10 cellular contexts compared by ENCODE assay signal in the genomic region with DNA sequence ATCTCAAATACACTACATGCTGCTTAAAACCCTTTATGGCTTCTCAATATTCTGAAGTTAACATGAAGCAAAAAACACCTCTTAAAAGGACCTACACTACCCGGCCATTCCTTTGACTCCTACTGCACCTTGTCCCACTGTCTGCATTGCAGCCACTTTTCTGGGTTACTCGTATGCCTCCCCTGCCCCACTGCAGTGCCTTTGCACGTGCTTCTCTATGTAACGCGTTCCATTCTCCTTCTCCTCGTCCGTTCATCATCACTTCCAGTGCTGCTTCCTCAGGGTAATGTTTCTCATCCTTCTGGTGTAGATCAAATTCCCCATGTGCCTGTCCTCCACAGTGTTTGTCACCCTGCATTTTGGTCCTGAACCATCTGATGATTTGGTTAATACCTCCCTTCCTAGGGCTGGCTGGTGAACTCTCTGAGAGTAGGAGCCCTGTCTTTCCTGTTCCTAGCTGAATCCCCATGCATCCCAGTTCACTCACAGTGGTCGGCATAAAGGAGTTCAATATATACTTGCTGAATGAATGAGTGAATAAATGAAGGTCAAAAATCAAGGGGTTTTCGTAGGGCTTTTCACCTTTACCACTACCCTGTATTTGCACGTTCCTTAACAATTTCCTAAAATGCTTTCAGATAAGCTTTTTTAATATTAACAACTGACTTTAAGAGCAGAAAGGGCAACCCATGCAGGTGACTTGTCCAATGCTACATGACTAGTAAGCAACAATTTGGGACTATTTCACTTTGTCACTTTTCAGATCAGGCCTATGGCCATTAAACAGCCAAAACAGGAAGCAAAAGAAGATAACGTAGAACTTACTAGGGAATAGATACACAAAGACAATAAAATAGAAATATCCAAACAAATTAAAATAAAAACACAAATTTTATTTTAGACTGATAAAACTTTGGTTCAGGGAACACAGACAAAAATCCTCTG. TPM values are rescaled to one million over a fixed set of nuclear protein-coding genes. Genes with fewer than 3 reads are reported as not detected.
DNase-seq lines count a peak whose midpoint lies in the region; ATAC-seq and TF ChIP-seq lines count a peak whose summit lies in the region.
"Had no signal": no experiment of that assay in that cellular context is flagged by ENCODE, and none has a peak within 500 bp of the region (broad histone marks: within the 10 kb centered on the region; RNA-seq: fewer than 3 reads in every experiment).

No MANE protein-coding gene starts in this region.

- H3K36me3 ChIP-seq in BLaER1 (no peaks in the 10 kb centered on the region), Karpas-422 (ENCODE audit: insufficient read depth, low read length) (no peaks in the 10 kb centered on the region), WERI-Rb-1 (peaks cover 16% of the 10 kb centered on the region), muscle layer of duodenum (ENCODE audit: control insufficient read depth in 1 of 2, insufficient read depth in 2 of 2, low read length in 2 of 2) (peaks cover 0 to 4% of the 10 kb centered on the region in 2 donors)

- peak; percentile 54 for DNase-seq in Karpas-422
- no peak for DNase-seq in WERI-Rb-1
- DNase-seq in NCI-H748 treated with DMSO at 0.1 percent for 48 hours (lab: John Stamatoyannopoulos, UW) = no peak
- no peak for DNase-seq in GM19238 (ENCODE audit: insufficient read length, low spot score)
- no peak for DNase-seq in stimulated activated effector memory CD8-positive, alpha-beta T cell treated with anti-CD3 and anti-CD28 coated beads, Interleukin-12 subunit alpha, Interleukin-12 subunit beta, amount 100 ng/mL, for 72 hours (ENCODE audit: low spot score in 2 of 2)
- DNase-seq: stimulated activated CD4-positive, alpha-beta T cell treated with anti-CD3 and anti-CD28 coated beads, Interleukin-1b, Interleukin-23, amount 100 ng/mL, for 48 hours; T-helper 9 cell had no signal

- H3K27ac Mint-ChIP-seq in stimulated activated effector memory CD8-positive, alpha-beta T cell treated with anti-CD3 and anti-CD28 coated beads, Interleukin-12 subunit alpha, Interleukin-12 subunit beta, amount 100 ng/mL, for 72 hours = no peak overlapping the region

- H4K20me1 ChIP-seq in BLaER1 = peaks cover 25% of the 10 kb centered on the region
- H4K20me1 ChIP-seq in Karpas-422 (ENCODE audit: insufficient read depth, low read depth, low read length) = peaks cover 16% of the 10 kb centered on the region

- H3K4me3 Mint-ChIP-seq in stimulated activated effector memory CD8-positive, alpha-beta T cell treated with anti-CD3 and anti-CD28 coated beads, Interleukin-12 subunit alpha, Interleukin-12 subunit beta, amount 100 ng/mL, for 72 hours = no peak overlapping the region

- H3K9me3 Mint-ChIP-seq in stimulated activated effector memory CD8-positive, alpha-beta T cell treated with anti-CD3 and anti-CD28 coated beads, Interleukin-12 subunit alpha, Interleukin-12 subunit beta, amount 100 ng/mL, for 72 hours = no peaks in the 10 kb centered on the region

- H3K9ac ChIP-seq in BLaER1 (peak overlapping the region; percentile 99), Karpas-422 (ENCODE audit: low read length) (peak overlapping the region; percentile 91; the same call in 1 of the 2 replicates)

- TF ChIP-seq CTCF in WERI-Rb-1 (IDR thresholded peaks at IDR 0.05; ENCODE audit: low read depth, low read length) = no peak

- no peaks in the 10 kb centered on the region for H3K4me1 Mint-ChIP-seq in stimulated activated effector memory CD8-positive, alpha-beta T cell treated with anti-CD3 and anti-CD28 coated beads, Interleukin-12 subunit alpha, Interleukin-12 subunit beta, amount 100 ng/mL, for 72 hours

- H3K27ac ChIP-seq in BLaER1 (peak overlapping the region; percentile 99), Karpas-422 (ENCODE audit: low read length) (no peak overlapping the region), WERI-Rb-1 (peak overlapping the region; percentile 100; the same call in 1 of the 2 replicates), muscle layer of duodenum (ENCODE audit: low read length) (no peak overlapping the region)

- H3K27me3 ChIP-seq in BLaER1 (no peaks in the 10 kb centered on the region), Karpas-422 (ENCODE audit: low read length) (0 out of 2 replicates have a peak, but pooled peaks cover 3% of the 10 kb centered on the region), WERI-Rb-1 (ENCODE audit: insufficient read depth, low read depth, severe bottlenecking) (no peaks in the 10 kb centered on the region), muscle layer of duodenum (ENCODE audit: low read depth, low read length) (no peaks in the 10 kb centered on the region)

- H2AFZ ChIP-seq in Karpas-422 (ENCODE audit: low read length) = no peak overlapping the region

- H3K4me2 ChIP-seq in BLaER1 (peak overlapping the region; percentile 81), Karpas-422 (ENCODE audit: low read depth, low read length, poor library complexity, severe bottlenecking) (peak overlapping the region; percentile 89)

- peaks cover 23% of the 10 kb centered on the region for H3K79me2 ChIP-seq in Karpas-422 (ENCODE audit: low read length)

- H3K36me3 Mint-ChIP-seq in stimulated activated effector memory CD8-positive, alpha-beta T cell treated with anti-CD3 and anti-CD28 coated beads, Interleukin-12 subunit alpha, Interleukin-12 subunit beta, amount 100 ng/mL, for 72 hours = peaks cover 21% of the 10 kb centered on the region

- H3K4me3 ChIP-seq in BLaER1 (peak overlapping the region; percentile 98), Karpas-422 (ENCODE audit: low read length) (peak overlapping the region; percentile 88), WERI-Rb-1 (ENCODE audit: low read depth, low read length) (peak overlapping the region; percentile 98; the same call in 1 of the 2 replicates), muscle layer of duodenum (ENCODE audit: low read depth in 1 of 2, low read length in 2 of 2) (peak overlapping the region; percentile 93 to 97)

- H3K9me3 ChIP-seq in BLaER1 = no peaks in the 10 kb centered on the region; the same call in 1 of the 2 replicates
- no peaks in the 10 kb centered on the region for H3K9me3 ChIP-seq in Karpas-422 (ENCODE audit: low read length)
- no peaks in the 10 kb centered on the region for H3K9me3 ChIP-seq in WERI-Rb-1 (ENCODE audit: severe bottlenecking)
- no peaks in the 10 kb centered on the region for H3K9me3 ChIP-seq in muscle layer of duodenum (ENCODE audit: control insufficient read depth in 1 of 2, low read length in 2 of 2)

- H3K4me1 ChIP-seq in BLaER1 = peaks cover 18% of the 10 kb centered on the region
- peaks cover 24% of the 10 kb centered on the region for H3K4me1 ChIP-seq in Karpas-422 (ENCODE audit: low read length)
- peaks cover 19 to 21% of the 10 kb centered on the region in 2 donors for H3K4me1 ChIP-seq in muscle layer of duodenum (ENCODE audit: control insufficient read depth in 1 of 2, insufficient read depth in 2 of 2, low read length in 2 of 2)

- no peaks in the 10 kb centered on the region for H3K9me2 ChIP-seq in Karpas-422 (replicated peaks; ENCODE audit: insufficient read depth, low read length)

- no peak for ATAC-seq in stimulated activated effector memory CD8-positive, alpha-beta T cell treated with anti-CD3 and anti-CD28 coated beads, Interleukin-12 subunit alpha, Interleukin-12 subunit beta, amount 100 ng/mL, for 72 hours
- ATAC-seq in HG02884 (IDR thresholded peaks at IDR 0.05; ENCODE audit: unreplicated experiment) = no peak

RNA-seq across cellular contexts. Expression of gene STT3B, which starts 2.4 kb away (rescaled TPM):
- total RNA-seq in Karpas-422 (2014; rRNA removed; shearing (Covaris generic); ENCODE audit: low replicate concordance) = 124 and 198 TPM in 2 replicates

Comparison
In these comparisons a context has a peak if more than half of its experiments do, and no peak if none do; other contexts are left out.
1. H3K27ac ChIP-seq: peak in BLaER1 (single experiment) and WERI-Rb-1 (single experiment); none in Karpas-422 (single experiment) and muscle layer of duodenum (single experiment).
2. Peak in every context shown above with its lines, with median percentiles within 50 percentile points of each other: H3K4me3 ChIP-seq.